ENCODE assay signal across 1 cellular context in the genomic region with DNA sequence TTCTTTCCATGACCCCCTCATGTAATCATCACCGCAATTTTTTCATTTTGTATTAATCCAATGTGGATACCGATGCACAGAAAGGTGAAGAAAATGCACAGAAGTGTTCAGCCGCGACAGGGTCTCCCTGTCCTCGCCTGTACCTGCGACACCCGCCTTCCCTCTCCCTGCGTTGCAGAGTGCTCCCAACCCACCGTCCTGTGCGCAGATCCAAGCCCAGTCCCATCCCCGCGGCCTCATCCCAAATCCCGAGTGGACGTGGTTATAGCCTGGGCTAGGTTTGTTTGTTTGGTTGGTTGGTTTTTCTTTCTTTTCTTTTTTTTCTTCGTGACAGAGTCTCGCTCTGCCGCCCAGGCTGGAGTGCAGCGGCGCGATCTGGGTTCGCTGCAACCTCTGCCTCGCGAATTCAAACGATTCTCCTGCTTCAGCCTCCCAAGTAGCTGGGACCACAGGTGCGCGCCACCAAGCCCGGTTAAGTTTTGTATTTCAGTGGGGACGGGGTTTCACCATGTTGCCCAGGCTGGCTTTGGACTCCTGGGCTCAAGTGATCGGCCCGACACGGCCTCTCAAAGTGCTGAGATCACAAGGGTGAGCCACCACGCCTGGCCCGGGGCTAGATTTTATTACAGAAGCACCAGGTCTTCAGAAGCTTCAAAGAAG.
TF ChIP-seq lines count a peak whose summit lies in the region.

No MANE protein-coding gene starts in this region.

TF ChIP-seq in A549, 52 proteins besides CTCF, POLR2A, EP300 and RAD21 (continued from another document):
- TF ChIP-seq, protein P1, sequence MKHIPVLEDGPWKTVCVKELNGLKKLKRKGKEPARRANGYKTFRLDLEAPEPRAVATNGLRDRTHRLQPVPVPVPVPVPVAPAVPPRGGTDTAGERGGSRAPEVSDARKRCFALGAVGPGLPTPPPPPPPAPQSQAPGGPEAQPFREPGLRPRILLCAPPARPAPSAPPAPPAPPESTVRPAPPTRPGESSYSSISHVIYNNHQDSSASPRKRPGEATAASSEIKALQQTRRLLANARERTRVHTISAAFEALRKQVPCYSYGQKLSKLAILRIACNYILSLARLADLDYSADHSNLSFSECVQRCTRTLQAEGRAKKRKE (CRISPR knock-in tag; IDR thresholded peaks at IDR 0.05; ENCODE audit: low read depth): no peak
- TF ChIP-seq BHLHE40 (IDR thresholded peaks at IDR 0.05; ENCODE audit: low read depth, low read length) (no peak), POLR2AphosphoS2 (conservative IDR thresholded peaks at IDR 0.05; ENCODE audit: low read length) (no peak), CHD4 (IDR thresholded peaks at IDR 0.05; ENCODE audit: borderline replicate concordance) (no peak), KDM5A (IDR thresholded peaks at IDR 0.05) (no peak), EHMT2 (IDR thresholded peaks at IDR 0.05; ENCODE audit: low read depth) (no peak), TP53 (CRISPR knock-in tag; IDR thresholded peaks at IDR 0.05) (no peak), HEYL (CRISPR knock-in tag; IDR thresholded peaks at IDR 0.05) (no peak), E2F6 (IDR thresholded peaks at IDR 0.05; ENCODE audit: borderline replicate concordance, low read depth) (no peak), RNF2 (IDR thresholded peaks at IDR 0.05; ENCODE audit: borderline replicate concordance, low read depth) (no peak), MYC (IDR thresholded peaks at IDR 0.05; ENCODE audit: borderline replicate concordance, low read length) (no peak), PHF8 (IDR thresholded peaks at IDR 0.05; ENCODE audit: borderline replicate concordance, low read depth) (no peak), KDM1A (IDR thresholded peaks at IDR 0.05; ENCODE audit: low read depth) (no peak), HOXB5 (CRISPR knock-in tag; IDR thresholded peaks at IDR 0.05) (no peak), JUNB (IDR thresholded peaks at IDR 0.05) (no peak)
